Comparison of ENCODE assay signal across 1 cellular context in genomic region chr17:56754523-56755208, GRCh38.
TF ChIP-seq lines count a peak whose summit lies in the region.

No MANE protein-coding gene starts in this region.

TF ChIP-seq in GM23338, 12 proteins besides CTCF, POLR2A, EP300 and RAD21 (continued from another document):
- TF ChIP-seq STAT1 (IDR thresholded peaks at IDR 0.05; ENCODE audit: unreplicated experiment) = no peak
- TF ChIP-seq ZNF331 (CRISPR knock-in tag; IDR thresholded peaks at IDR 0.05; ENCODE audit: low read depth) = no peak
- TF ChIP-seq JUNB (IDR thresholded peaks at IDR 0.05; ENCODE audit: unreplicated experiment) = no peak
TF ChIP-seq in GM23338: peak in this region for 0.
